ENCODE assay signal across 8 cellular contexts in the genomic region with DNA sequence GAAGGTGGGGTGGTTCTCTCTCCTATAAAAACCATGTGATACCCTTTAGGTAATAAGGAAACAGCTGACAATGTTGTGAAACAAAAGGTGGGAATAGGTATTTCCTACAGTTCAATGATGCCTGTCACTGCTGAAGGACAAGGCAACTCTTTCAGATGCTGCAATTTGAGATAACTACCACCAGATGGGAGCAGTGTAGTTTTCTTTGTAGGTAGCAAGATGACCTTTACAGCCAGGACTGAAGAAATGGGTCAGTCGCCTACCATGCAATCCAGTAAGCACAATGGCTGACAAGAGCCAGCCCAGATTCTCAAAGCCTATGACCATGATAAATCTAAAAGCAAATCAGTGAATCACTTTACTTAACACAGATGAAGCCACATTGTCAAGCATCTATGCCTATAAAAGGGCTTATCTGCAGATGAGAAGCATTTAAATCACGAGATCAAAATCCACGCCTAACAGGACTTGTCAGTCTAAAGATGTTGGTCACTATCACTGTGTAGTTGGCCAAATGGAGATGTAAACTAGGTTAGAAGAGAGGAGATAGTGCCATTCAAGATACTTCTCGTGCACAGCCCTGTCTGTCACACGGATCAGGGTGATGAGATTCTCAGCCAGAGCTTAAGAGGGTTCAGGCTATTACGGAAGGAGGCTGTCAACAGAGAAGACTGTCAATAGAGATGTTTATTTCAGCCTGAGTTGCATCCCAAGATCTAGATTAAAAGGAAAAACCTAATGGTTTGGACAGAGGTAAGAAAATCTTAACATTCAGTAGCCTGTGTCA.
DNase-seq lines count a peak whose midpoint lies in the region; ATAC-seq and TF ChIP-seq lines count a peak whose summit lies in the region.

No MANE protein-coding gene starts in this region.

- H3K27me3 ChIP-seq in Peyer's patch, result no peaks in the 10 kb centered on the region

- H3K4me1 ChIP-seq in Peyer's patch, result peaks cover 0 to 18% (median 1%) of the 10 kb centered on the region in 4 donors

- H3K9me3 ChIP-seq in Peyer's patch, result no peaks in the 10 kb centered on the region

- no peak for TF ChIP-seq POLR2A in Peyer's patch (IDR thresholded peaks at IDR 0.05)

- ATAC-seq in HG03520 (IDR thresholded peaks at IDR 0.05; ENCODE audit: unreplicated experiment) (peak; percentile 56), HG03439 (IDR thresholded peaks at IDR 0.05; ENCODE audit: unreplicated experiment) (no peak)

- DNase-seq in ACHN (peak; percentile 84), GM12864 (ENCODE audit: low read depth) (peak; percentile 37), Peyer's patch (no peak), coronary artery (ENCODE audit: low spot score) (no peak), medulla oblongata (ENCODE audit: extremely low spot score) (peak; percentile 66), amniotic stem cell (lab: John Stamatoyannopoulos, UW) (no peak)

- in situ Hi-C loops in ACHN (cut with HindIII; ENCODE audit: low pct_ligation_motif_present, low pct_unique_long_range_greater_than_20kb, low sequenced_read_pairs), result loop anchor here (5.0 kb wide), 1 partner anchor 137 kb away; no protein-coding TSS in a partner anchor

- peaks cover 0 to 5% (median 0%) of the 10 kb centered on the region in 3 donors for H3K36me3 ChIP-seq in Peyer's patch

- H3K27ac ChIP-seq in Peyer's patch, result no peak overlapping the region
- no peak overlapping the region for H3K27ac ChIP-seq in coronary artery

- TF ChIP-seq CTCF in GM12864 (IDR thresholded peaks at IDR 0.05; ENCODE audit: low read depth, low read length, missing control alignments), result peak; percentile 73
- peak in 4 of 6 experiments; percentile 48 to 97 (median 92) for TF ChIP-seq CTCF in Peyer's patch (IDR thresholded peaks at IDR 0.05)
- peak; percentile 34 for TF ChIP-seq CTCF in coronary artery (IDR thresholded peaks at IDR 0.05)

- H3K4me3 ChIP-seq in GM12864 (ENCODE audit: low read depth, low read length) (no peak overlapping the region), Peyer's patch (no peak overlapping the region), coronary artery (no peak overlapping the region)

Comparison
In these comparisons a context has a peak if more than half of its experiments do, and no peak if none do; other contexts are left out.
1. DNase-seq: peak in ACHN (single experiment), GM12864 (single experiment) and medulla oblongata (single experiment); none in Peyer's patch (0 of 3), coronary artery (single experiment) and amniotic stem cell (single experiment).
2. CTCF ChIP-seq: peak in every context shown above with its lines; median percentile 92 in Peyer's patch; 73 in GM12864; 34 in coronary artery.